22 cellular contexts compared by ENCODE assay signal in the genomic region with DNA sequence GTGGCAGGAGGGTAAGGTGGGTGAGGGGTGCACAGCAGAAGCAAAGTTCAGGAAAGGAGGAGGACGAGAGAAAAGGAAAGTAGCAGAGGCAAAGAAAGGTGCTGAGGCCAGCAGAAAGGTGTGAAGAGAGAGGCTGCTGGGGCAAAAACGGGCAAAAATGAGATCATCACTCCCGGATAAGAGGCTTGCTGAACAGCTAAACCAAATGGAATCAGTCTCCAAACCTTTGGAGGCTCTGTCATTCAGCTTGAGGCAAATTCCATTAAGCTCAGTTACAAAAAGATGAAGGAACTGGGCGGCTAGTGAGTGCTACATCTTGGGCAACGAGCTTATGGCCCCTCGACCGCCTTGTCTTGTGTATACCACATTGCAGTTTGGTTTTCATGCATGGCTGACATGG.
DNase-seq lines count a peak whose midpoint lies in the region; ATAC-seq lines count a peak whose summit lies in the region.
"Had no signal": no experiment of that assay in that cellular context is flagged by ENCODE, and none has a peak within 500 bp of the region (broad histone marks: within the 10 kb centered on the region; RNA-seq: fewer than 3 reads in every experiment).

No MANE protein-coding gene starts in this region.

- 34 to 42% methylated on average over 7 of the region's 7 CpGs for WGBS in GM23248 (ENCODE audit: low coverage in 1 of 2, low lambda C conversion rate in 2 of 2, missing lambda C conversion rate in 2 of 2), 2 experiments
- WGBS in mesendoderm (ENCODE audit: extremely low coverage, insufficient coverage, low lambda C conversion rate), result no CpG with 5 or more reads among the region's 7 CpGs

- no peaks in the 10 kb centered on the region for H3F3A ChIP-seq in GM23248 (ENCODE audit: insufficient read depth)

- no peak overlapping the region for H2BK5ac ChIP-seq in mesendoderm (ENCODE audit: low read length)

- H4K8ac ChIP-seq in mesendoderm (ENCODE audit: low read depth, low read length), result no peak overlapping the region

- no peaks in the 10 kb centered on the region for H3K79me1 ChIP-seq in mesendoderm (ENCODE audit: low read length)

- H3K27ac ChIP-seq in GM23248, result no peak overlapping the region
- no peak overlapping the region for H3K27ac ChIP-seq in mesendoderm (ENCODE audit: low read depth, low read length)
- H3K27ac ChIP-seq: BLaER1 treated with 17β-estradiol and CSF1 and Interleukin-3, amounts not matched to agents 10 nM and 100 nM had no signal

- in situ Hi-C loops in GM23248 (cut with MboI), result no loop called here

- peaks cover 16% of the 10 kb centered on the region for H3K27me3 ChIP-seq in GM23248 (replicated peaks; ENCODE audit: insufficient read depth)
- H3K27me3 ChIP-seq in mesendoderm (ENCODE audit: insufficient read depth, low read length, poor library complexity), result no peaks in the 10 kb centered on the region
- H3K27me3 ChIP-seq: BLaER1 treated with 17β-estradiol and CSF1 and Interleukin-3, amounts not matched to agents 10 nM and 100 nM had no signal

- no peak overlapping the region for H4K5ac ChIP-seq in mesendoderm (ENCODE audit: low read length)

- no peak overlapping the region for H3K4me3 ChIP-seq in GM23248
- H3K4me3 ChIP-seq in mesendoderm (ENCODE audit: low read length), result no peak overlapping the region
- H3K4me3 ChIP-seq: BLaER1 treated with 17β-estradiol and CSF1 and Interleukin-3, amounts not matched to agents 10 nM and 100 nM; GM23338; HAP-1 had no signal

- H3K4me1 ChIP-seq in GM23248 (ENCODE audit: insufficient read depth), result no peaks in the 10 kb centered on the region
- no peaks in the 10 kb centered on the region for H3K4me1 ChIP-seq in mesendoderm (ENCODE audit: control insufficient read depth, low read depth, low read length)
- H3K4me1 ChIP-seq: HAP-1 had no signal

- ATAC-seq in T-helper 17 cell (no peak), GM21576 (IDR thresholded peaks at IDR 0.05; ENCODE audit: unreplicated experiment) (no peak)
- ATAC-seq: GM23338 had no signal

- H3K23ac ChIP-seq in mesendoderm (ENCODE audit: low read length), result no peak overlapping the region

- no peak overlapping the region for H2AK5ac ChIP-seq in mesendoderm (ENCODE audit: low read length)

- no peak overlapping the region for H3K56ac ChIP-seq in mesendoderm (ENCODE audit: low read length)

- H3K4me1 Mint-ChIP-seq in T-helper 17 cell, result peaks cover 22% of the 10 kb centered on the region
- H3K4me1 Mint-ChIP-seq: GM23338 had no signal

- peaks cover 15% of the 10 kb centered on the region for H3K27me3 Mint-ChIP-seq in T-helper 17 cell

- no peak overlapping the region for H3K4me2 ChIP-seq in GM23248 (ENCODE audit: unreplicated experiment)
- no peak overlapping the region for H3K4me2 ChIP-seq in mesendoderm (ENCODE audit: low read length)
- H3K4me2 ChIP-seq: BLaER1 treated with 17β-estradiol and CSF1 and Interleukin-3, amounts not matched to agents 10 nM and 100 nM; GM23338 had no signal

- H3K27ac Mint-ChIP-seq in T-helper 17 cell, result peak overlapping the region; percentile 78
- H3K27ac Mint-ChIP-seq: CD4-positive, alpha-beta T cell; GM23338 had no signal

- no peak overlapping the region for H2BK15ac ChIP-seq in mesendoderm (replicated peaks; ENCODE audit: low read depth)

- no peaks in the 10 kb centered on the region for H3K36me3 Mint-ChIP-seq in T-helper 17 cell (ENCODE audit: low read depth)

- intact Hi-C loops in cardiac septum (cut with DNase I), result no loop called here

- H2AFZ ChIP-seq in GM23248, result no peak overlapping the region
- H2AFZ ChIP-seq: GM23338 had no signal

- no peak overlapping the region for H3K18ac ChIP-seq in mesendoderm (ENCODE audit: low read length)

- DNase-seq in EH (ENCODE audit: low read depth), result peak; percentile 19
- peak; percentile 15 for DNase-seq in GM23248
- no peak for DNase-seq in T-helper 17 cell
- peak; percentile 16 for DNase-seq in mesendoderm
- DNase-seq in NCI-H146 treated with DMSO at 0.1 percent for 48 hours (lab: John Stamatoyannopoulos, UW; ENCODE audit: unreplicated experiment), result no peak
- DNase-seq in cardiac septum (ENCODE audit: low spot score), result no peak
- DNase-seq in NCI-H2029 (lab: John Stamatoyannopoulos, UW), result no peak
- DNase-seq: AML-193; CD4-positive, alpha-beta T cell; COR-L47; NCI-H1092 treated with DMSO at 0.1 percent for 48 hours; NCI-H1436; NCI-H187 treated with DMSO at 0.1 percent for 48 hours; NCI-H446; NCI-H524 treated with DMSO at 0.1 percent for 48 hours; NCI-H774; SHP77; T-helper 1 cell had no signal

- no peak overlapping the region for H3K4ac ChIP-seq in mesendoderm (ENCODE audit: low read depth, low read length)

- no peaks in the 10 kb centered on the region for H3K9me3 ChIP-seq in GM23248 (ENCODE audit: low read depth)
- H3K9me3 ChIP-seq in T-helper 17 cell (ENCODE audit: control insufficient read depth, low read length, poor library complexity, severe bottlenecking), result no peaks in the 10 kb centered on the region
- H3K9me3 ChIP-seq: BLaER1 treated with 17β-estradiol and CSF1 and Interleukin-3, amounts not matched to agents 10 nM and 100 nM; HAP-1 had no signal

- no peaks in the 10 kb centered on the region for H3K36me3 ChIP-seq in GM23248 (ENCODE audit: low read depth)
- no peaks in the 10 kb centered on the region for H3K36me3 ChIP-seq in mesendoderm (ENCODE audit: control insufficient read depth, insufficient read depth, low read length)
- H3K36me3 ChIP-seq: BLaER1 treated with 17β-estradiol and CSF1 and Interleukin-3, amounts not matched to agents 10 nM and 100 nM; HAP-1 had no signal

- H3K4me3 Mint-ChIP-seq in T-helper 17 cell, result no peak overlapping the region
- H3K4me3 Mint-ChIP-seq: CD4-positive, alpha-beta T cell; GM23338 had no signal

- H3K9ac ChIP-seq in GM23248 (no peak overlapping the region), mesendoderm (ENCODE audit: low read length) (no peak overlapping the region)
- H3K9ac ChIP-seq: BLaER1 treated with 17β-estradiol and CSF1 and Interleukin-3, amounts not matched to agents 10 nM and 100 nM had no signal

- H2BK120ac ChIP-seq in mesendoderm (ENCODE audit: low read depth, low read length), result no peak overlapping the region

- H3K9me2 ChIP-seq in GM23248 (ENCODE audit: insufficient read depth), result no peaks in the 10 kb centered on the region

- H3K79me2 ChIP-seq in GM23248 (ENCODE audit: insufficient read depth) (no peaks in the 10 kb centered on the region), mesendoderm (ENCODE audit: control insufficient read depth, insufficient read depth, low read length) (no peaks in the 10 kb centered on the region)

- H4K20me1 ChIP-seq in GM23248 (ENCODE audit: insufficient read depth), result no peaks in the 10 kb centered on the region
- H4K20me1 ChIP-seq: BLaER1 treated with 17β-estradiol and CSF1 and Interleukin-3, amounts not matched to agents 10 nM and 100 nM had no signal

Comparison
In these comparisons a context has a peak if more than half of its experiments do, and no peak if none do; other contexts are left out.
1. DNase-seq: peak in EH (single experiment), GM23248 (single experiment) and mesendoderm (single experiment); none in T-helper 17 cell (0 of 3), NCI-H146 treated with DMSO at 0.1 percent for 48 hours (single experiment), cardiac septum (single experiment) and NCI-H2029 (single experiment).